In the genomic region with DNA sequence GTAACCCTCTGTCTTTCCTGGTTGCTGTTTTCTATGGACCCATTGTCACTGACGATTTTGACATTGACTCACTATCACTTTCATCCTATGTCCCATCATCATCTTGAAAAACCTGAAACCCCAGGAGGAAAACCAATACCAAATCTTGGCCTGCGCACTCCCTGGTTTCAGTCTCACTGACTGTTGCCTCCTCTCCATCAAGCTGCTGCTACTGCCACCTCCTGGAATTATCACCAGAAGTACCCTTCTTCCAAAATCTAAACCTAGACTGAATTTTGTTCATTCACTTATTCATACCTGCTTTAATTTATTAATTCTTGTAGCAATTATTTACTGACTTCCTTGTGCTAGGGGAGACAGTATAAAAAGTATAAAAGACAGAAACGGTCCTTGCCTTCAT, we compare ENCODE assay signal across 8 cellular contexts. TPM values are rescaled to one million over a fixed set of nuclear protein-coding genes. Genes with fewer than 3 reads are reported as not detected.
DNase-seq lines count a peak whose midpoint lies in the region; ATAC-seq and TF ChIP-seq lines count a peak whose summit lies in the region.

No MANE protein-coding gene starts in this region.

- no peaks in the 10 kb centered on the region for H3K36me3 ChIP-seq in mucosa of descending colon (ENCODE audit: low read depth)
- no peaks in the 10 kb centered on the region for H3K36me3 ChIP-seq in HAP-1 (replicated peaks)

- in situ Hi-C loops in HAP-1 (cut with MboI; ENCODE audit: low sequenced_read_pairs) = no loop called here

- H3K9me3 ChIP-seq in mucosa of descending colon (no peaks in the 10 kb centered on the region), HAP-1 (no peaks in the 10 kb centered on the region)

- no peak for TF ChIP-seq CTCF in Calu3 (IDR thresholded peaks at IDR 0.05; ENCODE audit: unreplicated experiment)
- TF ChIP-seq CTCF in mucosa of descending colon (IDR thresholded peaks at IDR 0.05) = no peak

- H3K4me1 Mint-ChIP-seq in Calu3 (ENCODE audit: low read depth, unreplicated experiment) = peaks cover 11% of the 10 kb centered on the region
- peaks cover 6% of the 10 kb centered on the region for H3K4me1 Mint-ChIP-seq in activated naive CD8-positive, alpha-beta T cell treated with anti-CD3 and anti-CD28 coated beads, Interleukin-2, amount 10 ng/mL, durations not matched to agents 7 days and 5 days

- no peaks in the 10 kb centered on the region for H3K36me3 Mint-ChIP-seq in Calu3 (ENCODE audit: insufficient read depth, unreplicated experiment)
- H3K36me3 Mint-ChIP-seq in activated naive CD8-positive, alpha-beta T cell treated with anti-CD3 and anti-CD28 coated beads, Interleukin-2, amount 10 ng/mL, durations not matched to agents 7 days and 5 days = no peaks in the 10 kb centered on the region

- no peaks in the 10 kb centered on the region for H3K27me3 Mint-ChIP-seq in Calu3 (ENCODE audit: unreplicated experiment)
- no peaks in the 10 kb centered on the region for H3K27me3 Mint-ChIP-seq in activated naive CD8-positive, alpha-beta T cell treated with anti-CD3 and anti-CD28 coated beads, Interleukin-2, amount 10 ng/mL, durations not matched to agents 7 days and 5 days

- DNase-seq in Calu3 (peak; percentile 36), Kasumi-1 (lab: John Stamatoyannopoulos, UW) (peak; percentile 65 to 74), mucosa of descending colon (peak in 1 of 3 donors; percentile 27), HAP-1 (ENCODE audit: low spot score in 2 of 2) (no peak), NCI-H2081 (lab: John Stamatoyannopoulos, UW) (no peak)
- no peak for DNase-seq in activated naive CD8-positive, alpha-beta T cell treated with anti-CD3 and anti-CD28 coated beads, Interleukin-2, amount 10 ng/mL, durations not matched to agents 7 days and 5 days

- H3K4me1 ChIP-seq in mucosa of descending colon (ENCODE audit: low read depth) (no peaks in the 10 kb centered on the region), HAP-1 (no peaks in the 10 kb centered on the region)

- H3K4me3 ChIP-seq in mucosa of descending colon = no peak overlapping the region
- H3K4me3 ChIP-seq in HAP-1 = no peak overlapping the region

- POLR2A ChIA-PET in activated naive CD8-positive, alpha-beta T cell treated with anti-CD3 and anti-CD28 coated beads, Interleukin-2, amount 10 ng/mL, durations not matched to agents 7 days and 5 days (lab: Charles Lee) = interaction anchor here (0.8 kb wide), 1 partner anchor 61 kb away, joined by 5 read pairs; no protein-coding TSS in a partner anchor

- CTCF ChIA-PET in Calu3 (lab: Charles Lee) = interaction anchor here (0.6 kb wide), 1 partner anchor 27 kb away, joined by 3 read pairs; no protein-coding TSS in a partner anchor

- H3K9me3 Mint-ChIP-seq in Calu3 (ENCODE audit: low read depth, unreplicated experiment) = no peaks in the 10 kb centered on the region
- no peaks in the 10 kb centered on the region for H3K9me3 Mint-ChIP-seq in activated naive CD8-positive, alpha-beta T cell treated with anti-CD3 and anti-CD28 coated beads, Interleukin-2, amount 10 ng/mL, durations not matched to agents 7 days and 5 days

- peak; percentile 83 for ATAC-seq in activated naive CD8-positive, alpha-beta T cell treated with anti-CD3 and anti-CD28 coated beads, Interleukin-2, amount 10 ng/mL, durations not matched to agents 7 days and 5 days (ENCODE audit: low read depth)
- peak; percentile 48 for ATAC-seq in mucosa of descending colon
- no peak for ATAC-seq in HG03159 (IDR thresholded peaks at IDR 0.05; ENCODE audit: unreplicated experiment)
- ATAC-seq in HG02938 (IDR thresholded peaks at IDR 0.05; ENCODE audit: unreplicated experiment) = no peak

- no peak overlapping the region for H3K27ac Mint-ChIP-seq in Calu3 (ENCODE audit: unreplicated experiment)
- no peak overlapping the region for H3K27ac Mint-ChIP-seq in activated naive CD8-positive, alpha-beta T cell treated with anti-CD3 and anti-CD28 coated beads, Interleukin-2, amount 10 ng/mL, durations not matched to agents 7 days and 5 days

- BruUV-seq in Calu3 (replicated peaks; lab: Mats Ljungman, UMichigan) = no TSS peak

- no peak overlapping the region for H3K4me3 Mint-ChIP-seq in Calu3 (ENCODE audit: low read depth, unreplicated experiment)
- no peak overlapping the region for H3K4me3 Mint-ChIP-seq in activated naive CD8-positive, alpha-beta T cell treated with anti-CD3 and anti-CD28 coated beads, Interleukin-2, amount 10 ng/mL, durations not matched to agents 7 days and 5 days

- intact Hi-C loops in Calu3 (cut with micrococcal nuclease; ENCODE audit: unreplicated experiment) = loop anchor here (2.0 kb wide), 1 partner anchor 60 kb away; no protein-coding TSS in a partner anchor
- intact Hi-C loops in mucosa of descending colon (cut with DNase I, micrococcal nuclease) = no loop called here

- H3K27me3 ChIP-seq in HAP-1 (ENCODE audit: low read depth) = 0 out of 2 replicates have a peak, but pooled peaks cover 2% of the 10 kb centered on the region

RNA-seq across cellular contexts. Expression of a gene that starts 44.5 kb away (rescaled TPM):
- total RNA-seq in Calu3 (2022) (34.1 and 38.6 TPM in 2 replicates), mucosa of descending colon (10 to 100 TPM; 28.3 to 39.9 (median 31.9) TPM)
- total RNA-seq in activated naive CD8-positive, alpha-beta T cell treated with anti-CD3 and anti-CD28 coated beads, Interleukin-2, amount 10 ng/mL, durations not matched to agents 7 days and 5 days = 10 to 100 TPM; 27.5 to 27.6 TPM

Comparison
In these comparisons a context has a peak if more than half of its experiments do, and no peak if none do; other contexts are left out.
1. DNase-seq: peak in Calu3 (single experiment) and Kasumi-1 (2 of 2); none in activated naive CD8-positive, alpha-beta T cell treated with anti-CD3 and anti-CD28 coated beads, Interleukin-2, amount 10 ng/mL, durations not matched to agents 7 days and 5 days (single experiment), HAP-1 (0 of 2) and NCI-H2081 (0 of 2).
2. ATAC-seq: peak in activated naive CD8-positive, alpha-beta T cell treated with anti-CD3 and anti-CD28 coated beads, Interleukin-2, amount 10 ng/mL, durations not matched to agents 7 days and 5 days (single experiment) and mucosa of descending colon (single experiment); none in HG03159 (single experiment) and HG02938 (single experiment).